18 cellular contexts compared by ENCODE assay signal in the genomic region with DNA sequence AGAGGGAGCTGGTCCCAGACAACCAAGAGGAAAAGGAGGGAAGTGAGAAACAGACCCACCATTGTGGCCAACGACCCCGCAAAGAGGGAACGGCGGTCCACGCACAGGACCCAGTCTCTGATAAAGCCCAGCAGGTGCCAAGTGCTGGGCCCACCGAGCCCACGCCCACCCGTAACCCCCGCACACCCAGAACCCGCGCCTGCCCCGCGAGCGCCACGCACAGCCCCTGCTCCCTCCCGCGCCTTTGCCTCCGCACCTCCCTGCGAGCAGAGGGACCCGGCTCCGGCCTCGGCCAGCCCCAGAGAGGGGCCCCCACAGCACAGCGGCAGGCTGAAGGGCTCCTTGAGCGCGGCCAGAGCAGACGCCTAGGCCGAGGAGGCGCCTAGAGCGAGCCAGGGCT.
"Had no signal": no experiment of that assay in that cellular context is flagged by ENCODE, and none has a peak within 500 bp of the region (broad histone marks: within the 10 kb centered on the region; RNA-seq: fewer than 3 reads in every experiment).

No MANE protein-coding gene starts in this region.

- H3K4me2 ChIP-seq: SK-N-SH had no signal

- H3K9ac ChIP-seq: SK-N-SH had no signal

- DNase-seq: KBM-7, MV-4-11, NCI-H1048, NCI-H1105, NCI-H1417, NCI-H1436 treated with DMSO at 0.1 percent for 48 hours, NCI-H1694, NCI-H187 treated with DMSO at 0.1 percent for 48 hours, NCI-H2029 treated with DMSO at 0.1 percent for 48 hours, NCI-H2171 treated with DMSO at 0.1 percent for 48 hours, NCI-H345, NCI-H524, NCI-H526 treated with DMSO at 0.1 percent for 48 hours, NCI-H774, RPMI8226, SHP77, SK-N-SH had no signal

- H3K9me3 ChIP-seq: SK-N-SH had no signal

- H3K27ac ChIP-seq: HL-60 had no signal
